19 cellular contexts compared by ENCODE assay signal in the genomic region with DNA sequence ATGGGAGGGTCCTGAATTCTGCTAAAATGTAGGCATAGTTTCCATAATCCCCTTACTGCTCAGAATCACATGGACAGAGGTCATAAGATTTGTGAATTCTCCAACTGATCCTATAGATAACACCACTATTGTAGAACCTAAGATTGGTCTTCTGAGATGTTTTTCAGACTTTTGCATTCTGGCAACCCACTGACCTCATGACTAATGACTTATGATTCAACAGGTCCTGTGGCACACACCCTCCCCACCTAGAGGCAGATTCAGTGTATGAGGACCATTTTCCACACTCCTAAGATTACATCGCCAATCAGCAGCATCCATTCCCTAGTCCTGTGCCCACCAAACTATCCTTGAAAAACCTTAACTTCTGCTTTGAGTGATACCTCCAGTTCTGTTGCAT.
DNase-seq lines count a peak whose midpoint lies in the region; ATAC-seq, FAIRE-seq and TF ChIP-seq lines count a peak whose summit lies in the region.
"Had no signal": no experiment of that assay in that cellular context is flagged by ENCODE, and none has a peak within 500 bp of the region (broad histone marks: within the 10 kb centered on the region; RNA-seq: fewer than 3 reads in every experiment).

No MANE protein-coding gene starts in this region.

- H3K18ac ChIP-seq in mesendoderm (ENCODE audit: low read length) = peak overlapping the region; percentile 100

- H3K4me2 ChIP-seq in mesendoderm (ENCODE audit: low read length) = no peak overlapping the region

- H3K9me3 ChIP-seq in HUES6 (ENCODE audit: control insufficient read depth, insufficient read depth, low read depth, low read length) = peaks cover 15% of the 10 kb centered on the region; the same call in 1 of the 2 replicates
- H3K9me3 ChIP-seq: esophagus squamous epithelium, prostate gland had no signal

- H3K4me1 ChIP-seq in HUES6 (ENCODE audit: control insufficient read depth, insufficient read depth, low read length) = peaks cover 32% of the 10 kb centered on the region
- H3K4me1 ChIP-seq in mesendoderm (ENCODE audit: control insufficient read depth, low read depth, low read length) = peaks cover 13% of the 10 kb centered on the region
- H3K4me1 ChIP-seq: prostate gland had no signal

- H3K4ac ChIP-seq in mesendoderm (ENCODE audit: low read depth, low read length) = peak overlapping the region; percentile 97

- H3K79me2 ChIP-seq in mesendoderm (ENCODE audit: control insufficient read depth, insufficient read depth, low read length) = no peaks in the 10 kb centered on the region

- no peaks in the 10 kb centered on the region for H3K79me1 ChIP-seq in mesendoderm (ENCODE audit: low read length)

- H4K5ac ChIP-seq in mesendoderm (ENCODE audit: low read length) = peak overlapping the region; percentile 35

- no peaks in the 10 kb centered on the region for H3K27me3 ChIP-seq in HUES6 (ENCODE audit: control insufficient read depth, insufficient read depth, low read length)
- H3K27me3 ChIP-seq in bronchial epithelial cell (ENCODE audit: control insufficient read depth, insufficient read depth, low read length) = no peaks in the 10 kb centered on the region
- H3K27me3 ChIP-seq in mesendoderm (ENCODE audit: insufficient read depth, low read length, poor library complexity) = no peaks in the 10 kb centered on the region
- H3K27me3 ChIP-seq: esophagus squamous epithelium had no signal

- DNase-seq in activated CD4-positive, alpha-beta T cell treated with anti-CD3 and anti-CD28 coated beads for 48 hours = peak; percentile 7
- no peak for DNase-seq in activated CD4-positive, alpha-beta T cell treated with anti-CD3 and anti-CD28 coated beads, Interleukin-2, amount 50 U/mL, for 4 hours
- DNase-seq in bronchial epithelial cell (ENCODE audit: low read depth) = peak; percentile 68
- peak; percentile 44 for DNase-seq in mesendoderm
- DNase-seq in midbrain (lab: John Stamatoyannopoulos, UW) = no peak
- no peak for DNase-seq in HuH-7 (ENCODE audit: low spot score)
- DNase-seq: activated CD4-positive, CD25-positive, alpha-beta regulatory T cell treated with anti-CD3 and anti-CD28 coated beads, Interleukin-2, amount 50 U/mL, for 72 hours; activated T-cell treated with anti-CD3 and anti-CD28 coated beads, Interleukin-2, amount 50 U/mL, for 4 hours; cortex of kidney; esophagus squamous epithelium; GF-D8; naive thymus-derived CD8-positive, alpha-beta T cell; NCI-H1092 treated with DMSO at 0.1 percent for 48 hours had no signal

- peak overlapping the region; percentile 70 for H3K9ac ChIP-seq in HUES6 (ENCODE audit: low read length)
- H3K9ac ChIP-seq in mesendoderm (ENCODE audit: low read length) = no peak overlapping the region

- no peak for TF ChIP-seq CTCF in bronchial epithelial cell (IDR thresholded peaks at IDR 0.05; ENCODE audit: insufficient read depth, low read length, severe bottlenecking)

- no peak overlapping the region for H3K4me3 ChIP-seq in HUES6 (ENCODE audit: low read depth, low read length)
- H3K4me3 ChIP-seq in bronchial epithelial cell (ENCODE audit: low read depth, low read length) = no peak overlapping the region
- H3K4me3 ChIP-seq in mesendoderm (ENCODE audit: low read length) = no peak overlapping the region
- H3K4me3 ChIP-seq: esophagus squamous epithelium, prostate gland had no signal

- ATAC-seq in HG02870 (IDR thresholded peaks at IDR 0.05; ENCODE audit: unreplicated experiment) = no peak
- ATAC-seq: activated T-cell treated with anti-CD3 and anti-CD28 coated beads, Interleukin-2, amount 50 U/mL, for 4 hours; naive thymus-derived CD8-positive, alpha-beta T cell; Right ventricle myocardium inferior had no signal

- peak overlapping the region; percentile 87 for H3K56ac ChIP-seq in mesendoderm (ENCODE audit: low read length)

- H2AK5ac ChIP-seq in mesendoderm (ENCODE audit: low read length) = peak overlapping the region; percentile 93

- no peak for FAIRE-seq in bronchial epithelial cell (lab: Jason Lieb, UNC)
- FAIRE-seq: A204.1, GM19239 had no signal

- no peaks in the 10 kb centered on the region for H3K36me3 ChIP-seq in HUES6 (ENCODE audit: control insufficient read depth, insufficient read depth, low read length)
- H3K36me3 ChIP-seq in bronchial epithelial cell (ENCODE audit: control insufficient read depth, insufficient read depth, low read length) = no peaks in the 10 kb centered on the region
- H3K36me3 ChIP-seq in mesendoderm (ENCODE audit: control insufficient read depth, insufficient read depth, low read length) = no peaks in the 10 kb centered on the region
- H3K36me3 ChIP-seq: esophagus squamous epithelium, prostate gland had no signal

- H3K23ac ChIP-seq in mesendoderm (ENCODE audit: low read length) = no peak overlapping the region

- peak overlapping the region; percentile 92 for H2BK15ac ChIP-seq in mesendoderm (replicated peaks; ENCODE audit: low read depth)

- H3K27ac ChIP-seq in HUES6 (ENCODE audit: low read depth, low read length) (peak overlapping the region; percentile 81; the same call in 1 of the 2 replicates), mesendoderm (ENCODE audit: low read depth, low read length) (peak overlapping the region; percentile 71)
- H3K27ac ChIP-seq: esophagus squamous epithelium, prostate gland had no signal

- H2BK120ac ChIP-seq in mesendoderm (ENCODE audit: low read depth, low read length) = peak overlapping the region; percentile 95

- peak overlapping the region; percentile 97 for H2BK5ac ChIP-seq in mesendoderm (ENCODE audit: low read length)

- no CpG with 5 or more reads among the region's 1 CpG for WGBS in mesendoderm (ENCODE audit: extremely low coverage, insufficient coverage, low lambda C conversion rate)

- H4K8ac ChIP-seq in mesendoderm (ENCODE audit: low read depth, low read length) = no peak overlapping the region

Comparison
In these comparisons a context has a peak if more than half of its experiments do, and no peak if none do; other contexts are left out.
1. DNase-seq: peak in activated CD4-positive, alpha-beta T cell treated with anti-CD3 and anti-CD28 coated beads for 48 hours (single experiment), bronchial epithelial cell (single experiment) and mesendoderm (single experiment); none in activated CD4-positive, alpha-beta T cell treated with anti-CD3 and anti-CD28 coated beads, Interleukin-2, amount 50 U/mL, for 4 hours (0 of 2), midbrain (single experiment) and HuH-7 (single experiment).